In genomic region chr16:17343028-17343427, GRCh38 we compare ENCODE assay signal across 10 cellular contexts.
DNase-seq lines count a peak whose midpoint lies in the region; ATAC-seq and TF ChIP-seq lines count a peak whose summit lies in the region.
"Had no signal": no experiment of that assay in that cellular context is flagged by ENCODE, and none has a peak within 500 bp of the region (broad histone marks: within the 10 kb centered on the region; RNA-seq: fewer than 3 reads in every experiment).

No MANE protein-coding gene starts in this region.

- no peak overlapping the region for H3K27ac Mint-ChIP-seq in H9
- H3K27ac Mint-ChIP-seq: nephron had no signal

- H4K5ac ChIP-seq in H9 (ENCODE audit: insufficient read length, low read depth, low read length), result no peak overlapping the region

- H3K18ac ChIP-seq in neuronal stem cell (ENCODE audit: low read length), result peak overlapping the region; percentile 11
- H3K18ac ChIP-seq in H9 (ENCODE audit: insufficient read length, low read depth, low read length), result no peak overlapping the region

- H3K79me1 ChIP-seq in neuronal stem cell (ENCODE audit: low read depth, low read length) (no peaks in the 10 kb centered on the region), H9 (ENCODE audit: insufficient read depth, low read depth, low read length, poor library complexity, severe bottlenecking) (no peaks in the 10 kb centered on the region)

- no peak overlapping the region for H3K14ac ChIP-seq in neuronal stem cell (ENCODE audit: low read length)
- no peak overlapping the region for H3K14ac ChIP-seq in H9 (ENCODE audit: insufficient read depth, low read length)

- H2BK5ac ChIP-seq in neuronal stem cell (ENCODE audit: low read length), result no peak overlapping the region
- no peak overlapping the region for H2BK5ac ChIP-seq in H9 (ENCODE audit: insufficient read length, low read length)

- no peak for ATAC-seq in aorta (ENCODE audit: low FRiP score)

- H3K4me3 ChIP-seq in MM.1S (ENCODE audit: low read length) (no peak overlapping the region), neuronal stem cell (ENCODE audit: low read length in 2 of 2) (no peak overlapping the region), aorta (ENCODE audit: low read length in 2 of 2) (no peak overlapping the region)

- no peak overlapping the region for H4K8ac ChIP-seq in neuronal stem cell (ENCODE audit: low read depth, low read length)
- H4K8ac ChIP-seq in H9 (replicated peaks; ENCODE audit: insufficient read length, low read depth, low read length), result no peak overlapping the region

- intact Hi-C loops in aorta (cut with DNase I), result loop anchor here in 1 of 2 donors (10.0 kb wide), 1 partner anchor 122 kb away; no protein-coding TSS in a partner anchor

- H3K4me1 Mint-ChIP-seq in H9, result no peaks in the 10 kb centered on the region; a peak in 1 of 4 replicates

- H4K20me1 ChIP-seq in MM.1S (ENCODE audit: insufficient read depth, low read length), result no peaks in the 10 kb centered on the region
- no peaks in the 10 kb centered on the region for H4K20me1 ChIP-seq in H9 (ENCODE audit: control insufficient read depth, insufficient read depth, insufficient read length)

- H3K4me2 ChIP-seq in MM.1S (ENCODE audit: low read depth, low read length), result peak overlapping the region; percentile 44; the same call in 1 of the 2 replicates
- H3K4me2 ChIP-seq in neuronal stem cell (ENCODE audit: insufficient read depth, low read length, poor library complexity, severe bottlenecking), result no peak overlapping the region
- no peak overlapping the region for H3K4me2 ChIP-seq in H9 (ENCODE audit: insufficient read depth, insufficient read length, low read length)

- no peaks in the 10 kb centered on the region; the same call in 1 of the 2 replicates for H3K27me3 Mint-ChIP-seq in H9 (ENCODE audit: low read depth)

- no peak overlapping the region for H2AK5ac ChIP-seq in neuronal stem cell (ENCODE audit: low read depth, low read length)
- H2AK5ac ChIP-seq in H9 (ENCODE audit: insufficient read length, low read length), result no peak overlapping the region

- H3K9me3 ChIP-seq in MM.1S (replicated peaks; ENCODE audit: insufficient read depth, low read length) (no peaks in the 10 kb centered on the region), neuronal stem cell (replicated peaks in 1 of 2; ENCODE audit: control insufficient read depth in 2 of 2, insufficient read depth in 1 of 2, low read depth in 1 of 2, low read length in 2 of 2) (no peaks in the 10 kb centered on the region), aorta (ENCODE audit: control insufficient read depth, low read length) (no peaks in the 10 kb centered on the region), H9 (ENCODE audit: control insufficient read depth, low read depth, low read length) (no peaks in the 10 kb centered on the region)

- no peak overlapping the region for H3K56ac ChIP-seq in H9 (ENCODE audit: insufficient read length, low read depth, low read length)

- H2BK20ac ChIP-seq in H9 (ENCODE audit: low read depth, low read length, poor library complexity, severe bottlenecking), result no peak overlapping the region

- H3K9me2 ChIP-seq in MM.1S (replicated peaks; ENCODE audit: insufficient read depth, low read length), result no peaks in the 10 kb centered on the region

- peaks cover 18% of the 10 kb centered on the region for H3F3A ChIP-seq in MM.1S (ENCODE audit: insufficient read depth, low read length)

- H3K4ac ChIP-seq in neuronal stem cell (ENCODE audit: low read length) (no peak overlapping the region), H9 (ENCODE audit: low read depth, low read length) (no peak overlapping the region)

- H3K27ac ChIP-seq in MM.1S (ENCODE audit: low read length) (peak overlapping the region; percentile 86), neuronal stem cell (replicated peaks; ENCODE audit: low read length) (no peak overlapping the region), aorta (ENCODE audit: low read depth in 1 of 2, low read length in 2 of 2) (no peak overlapping the region), H9 (ENCODE audit: insufficient read length, low read depth, low read length) (no peak overlapping the region)

- in situ Hi-C loops in GM13976 (cut with MboI; ENCODE audit: low sequenced_read_pairs, unreplicated experiment), result loop anchor here (10.0 kb wide), 1 partner anchor 58 kb away; no protein-coding TSS in a partner anchor

- H3K23ac ChIP-seq in neuronal stem cell (ENCODE audit: low read depth, low read length, poor library complexity) (no peak overlapping the region), H9 (ENCODE audit: insufficient read length, low read depth, low read length) (no peak overlapping the region)

- H3K27me3 ChIP-seq in MM.1S (replicated peaks; ENCODE audit: insufficient read depth, low read length), result no peaks in the 10 kb centered on the region
- H3K27me3 ChIP-seq in neuronal stem cell (ENCODE audit: control insufficient read depth in 3 of 3, insufficient read depth in 3 of 3, low read depth in 1 of 3, low read length in 3 of 3), result no peaks in the 10 kb centered on the region
- no peaks in the 10 kb centered on the region for H3K27me3 ChIP-seq in aorta (ENCODE audit: control insufficient read depth in 1 of 2, insufficient read depth in 2 of 2, low read length in 1 of 2)
- no peaks in the 10 kb centered on the region for H3K27me3 ChIP-seq in H9 (ENCODE audit: insufficient read depth, low read length)

- TF ChIP-seq CTCF in GM13976 (IDR thresholded peaks at IDR 0.05; ENCODE audit: borderline replicate concordance, control extremely low read depth, extremely low read depth, insufficient read depth, missing control alignments), result no peak
- TF ChIP-seq CTCF in MM.1S (IDR thresholded peaks at IDR 0.05; ENCODE audit: low read length), result no peak
- no peak for TF ChIP-seq CTCF in H9 (conservative IDR thresholded peaks at IDR 0.05)

- H3K4me1 ChIP-seq in MM.1S (ENCODE audit: low read length) (peaks cover 62% of the 10 kb centered on the region), neuronal stem cell (ENCODE audit: control insufficient read depth in 2 of 2, insufficient read depth in 1 of 2, low read depth in 1 of 2, low read length in 2 of 2) (no peaks in the 10 kb centered on the region), aorta (ENCODE audit: control insufficient read depth in 1 of 2, insufficient read depth in 2 of 2, low read length in 2 of 2) (no peaks in the 10 kb centered on the region), H9 (ENCODE audit: insufficient read depth, low read length) (no peaks in the 10 kb centered on the region)

- H2AFZ ChIP-seq in MM.1S (ENCODE audit: low read length) (no peak overlapping the region), neuronal stem cell (ENCODE audit: low read length) (no peak overlapping the region), H9 (ENCODE audit: low read length) (no peak overlapping the region)

- H3K9ac ChIP-seq in MM.1S (ENCODE audit: low read length) (peak overlapping the region; percentile 34; the same call in 1 of the 2 replicates), neuronal stem cell (ENCODE audit: low read depth, low read length, poor library complexity) (no peak overlapping the region), H9 (ENCODE audit: extremely low read depth, insufficient read length, low read length) (no peak overlapping the region)

- H2BK12ac ChIP-seq in neuronal stem cell (ENCODE audit: low read length) (no peak overlapping the region), H9 (ENCODE audit: insufficient read length, low read depth, low read length) (no peak overlapping the region)

- H4K91ac ChIP-seq in neuronal stem cell (ENCODE audit: low read depth, low read length, poor library complexity), result no peak overlapping the region
- H4K91ac ChIP-seq in H9 (ENCODE audit: insufficient read length, low read depth, low read length), result no peak overlapping the region

- DNase-seq in GM13976 (ENCODE audit: low spot score) (peak; percentile 62), MM.1S (peak; percentile 83), neuronal stem cell (ENCODE audit: low spot score) (no peak), NCI-H2029 (lab: John Stamatoyannopoulos, UW) (no peak), aorta (no peak), D341Med (ENCODE audit: low spot score) (no peak), H9 (no peak)
- peak; percentile 63 for DNase-seq in activated CD8-positive, alpha-beta memory T cell treated with anti-CD3 and anti-CD28 coated beads, Interleukin-2, amount 50 U/mL, for 48 hours
- DNase-seq: NCI-H69 had no signal

- peaks cover 0 to under 1% (median 0%) of the 10 kb centered on the region in 3 experiments; a peak in 2 of 7 replicates for H3K36me3 Mint-ChIP-seq in H9 (ENCODE audit: insufficient read depth in 1 of 3, low read depth in 3 of 3)

- H3K79me2 ChIP-seq in MM.1S (ENCODE audit: low read length) (peaks cover 44% of the 10 kb centered on the region), H9 (ENCODE audit: insufficient read depth, low read length) (no peaks in the 10 kb centered on the region)

- H3K23me2 ChIP-seq in H9 (ENCODE audit: insufficient read length, low read depth, low read length, poor library complexity, severe bottlenecking), result no peaks in the 10 kb centered on the region

- no peak overlapping the region for H3T11ph ChIP-seq in H9 (ENCODE audit: low read length)

- no peak overlapping the region for H3K4me3 Mint-ChIP-seq in H9
- H3K4me3 Mint-ChIP-seq: nephron had no signal

- WGBS in neuronal stem cell (ENCODE audit: extremely low coverage in 2 of 2, insufficient read length in 2 of 2, insufficient replicate concordance in 1 of 2), 2 donors, result no CpG with 5 or more reads among the region's 10 CpGs
- WGBS in aorta, 2 donors, result 87 to 88% methylated on average over 10 of the region's 10 CpGs
- whole genome bisulfite sequencing in H9 (ENCODE audit: extremely low coverage, insufficient read length, low lambda C conversion rate), result no CpG with 5 or more reads among the region's 10 CpGs

- H2BK15ac ChIP-seq in neuronal stem cell (ENCODE audit: low read length) (no peak overlapping the region), H9 (ENCODE audit: low read depth, low read length) (no peak overlapping the region)

- H3K36me3 ChIP-seq in MM.1S (replicated peaks; ENCODE audit: insufficient read depth, low read length) (no peaks in the 10 kb centered on the region), neuronal stem cell (replicated peaks in 1 of 2; ENCODE audit: control insufficient read depth in 2 of 2, insufficient read depth in 2 of 2, low read length in 2 of 2) (no peaks in the 10 kb centered on the region), aorta (ENCODE audit: control insufficient read depth in 1 of 2, insufficient read depth in 2 of 2, low read length in 1 of 2) (no peaks in the 10 kb centered on the region)

- no peaks in the 10 kb centered on the region for H3K9me3 Mint-ChIP-seq in H9
- H3K9me3 Mint-ChIP-seq: nephron had no signal

- H2BK120ac ChIP-seq in neuronal stem cell (ENCODE audit: low read depth, low read length) (no peak overlapping the region), H9 (ENCODE audit: low read depth, low read length, poor library complexity, severe bottlenecking) (no peak overlapping the region)

Comparison
In these comparisons a context has a peak if more than half of its experiments do, and no peak if none do; other contexts are left out.
1. DNase-seq: peak in GM13976 (single experiment), MM.1S (single experiment) and activated CD8-positive, alpha-beta memory T cell treated with anti-CD3 and anti-CD28 coated beads, Interleukin-2, amount 50 U/mL, for 48 hours (single experiment); none in neuronal stem cell (single experiment), NCI-H2029 (single experiment), aorta (0 of 2), D341Med (single experiment) and H9 (single experiment).